9 cellular contexts compared by ENCODE assay signal in the genomic region with DNA sequence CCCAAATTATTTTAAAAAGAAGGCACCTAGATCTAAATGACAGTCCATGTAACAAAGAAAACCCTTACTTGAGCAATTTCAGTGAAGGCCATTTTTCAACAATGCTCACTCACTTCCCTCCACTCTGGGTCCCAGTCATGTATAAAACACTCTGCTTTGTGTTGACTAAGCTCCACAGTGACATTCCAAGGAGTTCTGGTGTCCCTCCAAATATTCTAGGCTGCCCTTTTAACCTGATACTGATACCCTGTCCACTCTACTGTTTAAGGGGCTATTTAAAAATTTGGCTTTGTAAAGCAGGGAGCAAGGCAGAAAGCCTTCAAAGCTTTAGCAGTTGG.
DNase-seq lines count a peak whose midpoint lies in the region; ATAC-seq and TF ChIP-seq lines count a peak whose summit lies in the region.
"Had no signal": no experiment of that assay in that cellular context is flagged by ENCODE, and none has a peak within 500 bp of the region (broad histone marks: within the 10 kb centered on the region; RNA-seq: fewer than 3 reads in every experiment).

No MANE protein-coding gene starts in this region.

- no peak for DNase-seq in AG04450 (ENCODE audit: low read depth, low spot score)
- DNase-seq in heart right ventricle: no peak
- no peak for DNase-seq in NCI-H1417 (lab: John Stamatoyannopoulos, UW)
- no peak for DNase-seq in NCI-H69 (lab: John Stamatoyannopoulos, UW)
- DNase-seq in islet precursor cell: no peak
- DNase-seq in neuronal stem cell (ENCODE audit: low spot score): no peak

- H2BK120ac ChIP-seq in neuronal stem cell (ENCODE audit: low read depth, low read length): no peak overlapping the region

- H3K23ac ChIP-seq in neuronal stem cell (ENCODE audit: low read depth, low read length, poor library complexity): no peak overlapping the region

- no peak overlapping the region for H2BK15ac ChIP-seq in neuronal stem cell (ENCODE audit: low read length)

- H2BK12ac ChIP-seq in neuronal stem cell (ENCODE audit: low read length): no peak overlapping the region

- no peak overlapping the region for H3K4ac ChIP-seq in neuronal stem cell (ENCODE audit: low read length)

- H3K79me1 ChIP-seq in neuronal stem cell (ENCODE audit: low read depth, low read length): no peaks in the 10 kb centered on the region

- H3K36me3 ChIP-seq in heart right ventricle: no peaks in the 10 kb centered on the region
- H3K36me3 ChIP-seq in neuronal stem cell (replicated peaks in 1 of 2; ENCODE audit: control insufficient read depth in 2 of 2, insufficient read depth in 2 of 2, low read length in 2 of 2): no peaks in the 10 kb centered on the region
- H3K36me3 ChIP-seq: BLaER1 had no signal

- no peak overlapping the region for H2AFZ ChIP-seq in neuronal stem cell (ENCODE audit: low read length)

- no peak overlapping the region for H3K14ac ChIP-seq in neuronal stem cell (ENCODE audit: low read length)

- H3K4me1 ChIP-seq in heart right ventricle (peaks cover 0 to 37% (median 21%) of the 10 kb centered on the region in 9 donors), neuronal stem cell (ENCODE audit: control insufficient read depth in 2 of 2, insufficient read depth in 1 of 2, low read depth in 1 of 2, low read length in 2 of 2) (peaks cover 0 to 2% of the 10 kb centered on the region in 2 donors)

- H3K4me2 ChIP-seq in neuronal stem cell (ENCODE audit: insufficient read depth, low read length, poor library complexity, severe bottlenecking): no peak overlapping the region
- H3K4me2 ChIP-seq: BLaER1 had no signal

- H2BK5ac ChIP-seq in neuronal stem cell (ENCODE audit: low read length): no peak overlapping the region

- TF ChIP-seq CTCF in AG04450 (IDR thresholded peaks at IDR 0.05; ENCODE audit: low read depth, low read length): no peak
- TF ChIP-seq CTCF in heart right ventricle (IDR thresholded peaks at IDR 0.05): no peak

- POLR2A ChIA-PET in AG04450 (lab: Yijun Ruan, JAX): interaction anchor here (0.6 to 2.5 kb wide), 5 partner anchors 73 to 227 kb away, joined by 3 to 16 read pairs (median 4); a partner anchor contains a TSS

- H3K27me3 ChIP-seq in AG04450 (ENCODE audit: control insufficient read depth, insufficient read depth, low read length) (no peaks in the 10 kb centered on the region), heart right ventricle (no peaks in the 10 kb centered on the region), neuronal stem cell (ENCODE audit: control insufficient read depth in 3 of 3, insufficient read depth in 3 of 3, low read depth in 1 of 3, low read length in 3 of 3) (no peaks in the 10 kb centered on the region)
- H3K27me3 ChIP-seq: BLaER1 had no signal

- H4K91ac ChIP-seq in neuronal stem cell (ENCODE audit: low read depth, low read length, poor library complexity): no peak overlapping the region

- H3K4me3 ChIP-seq in AG04450 (ENCODE audit: low read depth, low read length): no peak overlapping the region
- H3K4me3 ChIP-seq in heart right ventricle: no peak overlapping the region
- H3K4me3 ChIP-seq in neuronal stem cell (ENCODE audit: low read length in 2 of 2): no peak overlapping the region
- H3K4me3 ChIP-seq: BLaER1 had no signal

- H3K9ac ChIP-seq in neuronal stem cell (ENCODE audit: low read depth, low read length, poor library complexity): no peak overlapping the region
- H3K9ac ChIP-seq: BLaER1 had no signal

- no peak overlapping the region for H3K18ac ChIP-seq in neuronal stem cell (ENCODE audit: low read length)

- CTCF ChIA-PET in AG04450 (lab: Charles Lee): interaction anchor here (0.6 to 11.2 kb wide), 86 partner anchors 9 to 585 kb away, joined by 3 to 456 read pairs (median 6); a partner anchor contains a TSS

- H3K9me3 ChIP-seq in AG04450 (ENCODE audit: control insufficient read depth, insufficient read depth, low read length) (no peaks in the 10 kb centered on the region), heart right ventricle (no peaks in the 10 kb centered on the region), neuronal stem cell (replicated peaks in 1 of 2; ENCODE audit: control insufficient read depth in 2 of 2, insufficient read depth in 1 of 2, low read depth in 1 of 2, low read length in 2 of 2) (no peaks in the 10 kb centered on the region)
- H3K9me3 ChIP-seq: BLaER1 had no signal

- H2AK5ac ChIP-seq in neuronal stem cell (ENCODE audit: low read depth, low read length): no peak overlapping the region

- ATAC-seq in GM21619 (IDR thresholded peaks at IDR 0.05; ENCODE audit: unreplicated experiment) (peak; percentile 24), HG03558 (IDR thresholded peaks at IDR 0.05; ENCODE audit: extremely low read depth, unreplicated experiment) (peak; percentile 5), heart right ventricle (peak in 5 of 8 donors; percentile 25 to 50 (median 34))

- peak overlapping the region; percentile 49 for H3K27ac ChIP-seq in AG04450 (ENCODE audit: low read depth, low read length)
- peak overlapping the region in 4 of 10 donors; percentile 29 to 42 (median 35) for H3K27ac ChIP-seq in heart right ventricle
- H3K27ac ChIP-seq in neuronal stem cell (replicated peaks; ENCODE audit: low read length): no peak overlapping the region
- H3K27ac ChIP-seq: BLaER1 had no signal

- H4K8ac ChIP-seq in neuronal stem cell (ENCODE audit: low read depth, low read length): no peak overlapping the region

- intact Hi-C loops in heart right ventricle (cut with DNase I): loop anchor here (1.0 to 10.0 kb wide), 15 partner anchors 72 to 585 kb away; a partner anchor contains a TSS
